In genomic region chr7:101868191-101868950, GRCh38 we compare ENCODE assay signal across 24 cellular contexts. TPM values are rescaled to one million over a fixed set of nuclear protein-coding genes. Genes with fewer than 3 reads are reported as not detected.
DNase-seq lines count a peak whose midpoint lies in the region; ATAC-seq and TF ChIP-seq lines count a peak whose summit lies in the region.
"Had no signal": no experiment of that assay in that cellular context is flagged by ENCODE, and none has a peak within 500 bp of the region (broad histone marks: within the 10 kb centered on the region; RNA-seq: fewer than 3 reads in every experiment).

No MANE protein-coding gene starts in this region.

- intact Hi-C loops in thyroid gland (cut with DNase I): no loop called here
- intact Hi-C loops in left ventricle myocardium superior (cut with micrococcal nuclease): no loop called here

- peak overlapping the region; percentile 90 for H3K27ac ChIP-seq in VCaP
- H3K27ac ChIP-seq in mesendoderm (ENCODE audit: low read depth, low read length): no peak overlapping the region
- peak overlapping the region in 2 of 3 donors; percentile 74 to 83 for H3K27ac ChIP-seq in thyroid gland
- H3K27ac ChIP-seq: heart left ventricle, HL-60, KMS-11, skin epidermis, upper lobe of right lung had no signal

- no peak overlapping the region for H2AK5ac ChIP-seq in mesendoderm (ENCODE audit: low read length)

- no peak overlapping the region for H3K4ac ChIP-seq in mesendoderm (ENCODE audit: low read depth, low read length)

- peaks cover 3% of the 10 kb centered on the region for H3K36me3 Mint-ChIP-seq in activated T-cell treated with anti-CD3 and anti-CD28 coated beads, Interleukin-2, amount 50 U/mL, for 24 hours (ENCODE audit: low read depth)
- H3K36me3 Mint-ChIP-seq in activated T-cell treated with anti-CD3 and anti-CD28 coated beads, Interleukin-2, amount 50 U/mL, for 72 hours (ENCODE audit: insufficient read depth in 2 of 2): no peaks in the 10 kb centered on the region
- no peaks in the 10 kb centered on the region for H3K36me3 Mint-ChIP-seq in activated naive CD8-positive, alpha-beta T cell treated with anti-CD3 and anti-CD28 coated beads for 36 hours

- no peak for DNase-seq in activated T-cell treated with anti-CD3 and anti-CD28 coated beads, Interleukin-2, amount 50 U/mL, for 24 hours
- no peak for DNase-seq in activated T-cell treated with anti-CD3 and anti-CD28 coated beads, Interleukin-2, amount 50 U/mL, for 72 hours
- DNase-seq in mesendoderm: no peak
- no peak for DNase-seq in thyroid gland
- no peak for DNase-seq in activated naive CD8-positive, alpha-beta T cell treated with anti-CD3 and anti-CD28 coated beads for 36 hours
- DNase-seq in NCI-H1092 treated with DMSO at 0.1 percent for 48 hours (lab: John Stamatoyannopoulos, UW): no peak
- DNase-seq in left ventricle myocardium superior: no peak
- DNase-seq: 8988T; activated CD4-positive, alpha-beta T cell treated with anti-CD3 and anti-CD28 coated beads, Interleukin-2, amount 50 U/mL, for 4 hours; activated naive CD4-positive, alpha-beta T cell treated with anti-CD3 and anti-CD28 coated beads, Interleukin-2, amount 50 U/mL, for 16 hours; heart left ventricle; naive thymus-derived CD4-positive, alpha-beta T cell; NCI-H1105 treated with DMSO at 0.1 percent for 48 hours; NCI-H524; Right ventricle myocardium superior; stomach; upper lobe of right lung had no signal

- H3K18ac ChIP-seq in mesendoderm (ENCODE audit: low read length): no peak overlapping the region

- no peak overlapping the region for H3K4me2 ChIP-seq in mesendoderm (ENCODE audit: low read length)
- H3K4me2 ChIP-seq: KMS-11 had no signal

- no peak overlapping the region for H3K9ac ChIP-seq in mesendoderm (ENCODE audit: low read length)
- H3K9ac ChIP-seq: KMS-11 had no signal

- no peak for ATAC-seq in activated T-cell treated with anti-CD3 and anti-CD28 coated beads, Interleukin-2, amount 50 U/mL, for 72 hours (replicated peaks in 1 of 2)
- ATAC-seq in left ventricle myocardium superior: no peak
- ATAC-seq: GM12878; naive thymus-derived CD4-positive, alpha-beta T cell had no signal

- H3K56ac ChIP-seq in mesendoderm (ENCODE audit: low read length): peak overlapping the region; percentile 15

- peaks cover 15% of the 10 kb centered on the region for H3K4me1 ChIP-seq in mesendoderm (ENCODE audit: control insufficient read depth, low read depth, low read length)
- peaks cover 37 to 66% of the 10 kb centered on the region in 2 donors for H3K4me1 ChIP-seq in thyroid gland

- H3K27me3 ChIP-seq in mesendoderm (ENCODE audit: insufficient read depth, low read length, poor library complexity) (no peaks in the 10 kb centered on the region), thyroid gland (no peaks in the 10 kb centered on the region)
- H3K27me3 ChIP-seq: heart left ventricle, stomach, upper lobe of right lung had no signal

- no peak overlapping the region for H4K8ac ChIP-seq in mesendoderm (ENCODE audit: low read depth, low read length)

- no peaks in the 10 kb centered on the region for H3K9me3 Mint-ChIP-seq in activated T-cell treated with anti-CD3 and anti-CD28 coated beads, Interleukin-2, amount 50 U/mL, for 24 hours
- H3K9me3 Mint-ChIP-seq in activated T-cell treated with anti-CD3 and anti-CD28 coated beads, Interleukin-2, amount 50 U/mL, for 72 hours: no peaks in the 10 kb centered on the region
- no peaks in the 10 kb centered on the region for H3K9me3 Mint-ChIP-seq in activated naive CD8-positive, alpha-beta T cell treated with anti-CD3 and anti-CD28 coated beads for 36 hours
- H3K9me3 Mint-ChIP-seq: naive thymus-derived CD4-positive, alpha-beta T cell; T-helper 1 cell treated with Interleukin-12 subunit alpha and Interleukin-12 subunit beta and Interleukin-4 antibody, amounts not matched to agents 30 μg/mL and 1 μg/mL, for 36 hours had no signal

- H3K27me3 Mint-ChIP-seq in activated T-cell treated with anti-CD3 and anti-CD28 coated beads, Interleukin-2, amount 50 U/mL, for 24 hours: no peaks in the 10 kb centered on the region
- no peaks in the 10 kb centered on the region for H3K27me3 Mint-ChIP-seq in activated T-cell treated with anti-CD3 and anti-CD28 coated beads, Interleukin-2, amount 50 U/mL, for 72 hours (ENCODE audit: low read depth)
- H3K27me3 Mint-ChIP-seq in activated naive CD8-positive, alpha-beta T cell treated with anti-CD3 and anti-CD28 coated beads for 36 hours: no peaks in the 10 kb centered on the region
- H3K27me3 Mint-ChIP-seq: B cell; naive thymus-derived CD4-positive, alpha-beta T cell had no signal

- H3K79me2 ChIP-seq in mesendoderm (ENCODE audit: control insufficient read depth, insufficient read depth, low read length): peaks cover 87% of the 10 kb centered on the region

- no peaks in the 10 kb centered on the region for H3K36me3 ChIP-seq in mesendoderm (ENCODE audit: control insufficient read depth, insufficient read depth, low read length)
- H3K36me3 ChIP-seq in thyroid gland: no peaks in the 10 kb centered on the region
- H3K36me3 ChIP-seq: stomach, upper lobe of right lung had no signal

- H3K4me3 ChIP-seq in mesendoderm (ENCODE audit: low read length) (no peak overlapping the region), thyroid gland (replicated peaks in 1 of 3) (no peak overlapping the region)
- H3K4me3 ChIP-seq: GM12878, heart left ventricle, skin epidermis, stomach, upper lobe of right lung had no signal

- no peak for TF ChIP-seq POLR2A in thyroid gland (IDR thresholded peaks at IDR 0.05)

- H4K5ac ChIP-seq in mesendoderm (ENCODE audit: low read length): no peak overlapping the region

- no CpG with 5 or more reads among the region's 11 CpGs for WGBS in mesendoderm (ENCODE audit: extremely low coverage, insufficient coverage, low lambda C conversion rate)
- whole genome bisulfite sequencing in thyroid gland, 2 donors: 69% methylated on average over 11 of the region's 11 CpGs

- H3K27ac Mint-ChIP-seq in activated T-cell treated with anti-CD3 and anti-CD28 coated beads, Interleukin-2, amount 50 U/mL, for 24 hours: peak overlapping the region; percentile 33
- no peak overlapping the region for H3K27ac Mint-ChIP-seq in activated T-cell treated with anti-CD3 and anti-CD28 coated beads, Interleukin-2, amount 50 U/mL, for 72 hours
- no peak overlapping the region for H3K27ac Mint-ChIP-seq in activated naive CD8-positive, alpha-beta T cell treated with anti-CD3 and anti-CD28 coated beads for 36 hours
- H3K27ac Mint-ChIP-seq: B cell; T-helper 1 cell treated with Interleukin-12 subunit alpha and Interleukin-12 subunit beta and Interleukin-4 antibody, amounts not matched to agents 30 μg/mL and 1 μg/mL, for 36 hours had no signal

- no peak overlapping the region for H2BK5ac ChIP-seq in mesendoderm (ENCODE audit: low read length)

- H3K79me1 ChIP-seq in mesendoderm (ENCODE audit: low read length): peaks cover 17% of the 10 kb centered on the region

- no peak for TF ChIP-seq CTCF in VCaP (conservative IDR thresholded peaks at IDR 0.05)
- TF ChIP-seq CTCF in thyroid gland (IDR thresholded peaks at IDR 0.05): no peak

- peaks cover 36% of the 10 kb centered on the region for H3K4me1 Mint-ChIP-seq in activated T-cell treated with anti-CD3 and anti-CD28 coated beads, Interleukin-2, amount 50 U/mL, for 24 hours (ENCODE audit: low read depth)
- peaks cover 27% of the 10 kb centered on the region for H3K4me1 Mint-ChIP-seq in activated T-cell treated with anti-CD3 and anti-CD28 coated beads, Interleukin-2, amount 50 U/mL, for 72 hours (ENCODE audit: low read depth)
- H3K4me1 Mint-ChIP-seq in activated naive CD8-positive, alpha-beta T cell treated with anti-CD3 and anti-CD28 coated beads for 36 hours: peaks cover 18% of the 10 kb centered on the region

- H3K9me3 ChIP-seq in thyroid gland: no peaks in the 10 kb centered on the region
- H3K9me3 ChIP-seq: heart left ventricle, stomach, upper lobe of right lung had no signal

- no peak overlapping the region for H2BK15ac ChIP-seq in mesendoderm (replicated peaks; ENCODE audit: low read depth)

- H2BK120ac ChIP-seq in mesendoderm (ENCODE audit: low read depth, low read length): no peak overlapping the region

- no peak overlapping the region for H3K4me3 Mint-ChIP-seq in activated T-cell treated with anti-CD3 and anti-CD28 coated beads, Interleukin-2, amount 50 U/mL, for 24 hours
- H3K4me3 Mint-ChIP-seq in activated T-cell treated with anti-CD3 and anti-CD28 coated beads, Interleukin-2, amount 50 U/mL, for 72 hours: no peak overlapping the region
- H3K4me3 Mint-ChIP-seq in activated naive CD8-positive, alpha-beta T cell treated with anti-CD3 and anti-CD28 coated beads for 36 hours: no peak overlapping the region
- H3K4me3 Mint-ChIP-seq: B cell; naive thymus-derived CD4-positive, alpha-beta T cell; T-helper 1 cell treated with Interleukin-12 subunit alpha and Interleukin-12 subunit beta and Interleukin-4 antibody, amounts not matched to agents 30 μg/mL and 1 μg/mL, for 36 hours had no signal

- H3K23ac ChIP-seq in mesendoderm (ENCODE audit: low read length): no peak overlapping the region

RNA-seq across cellular contexts. Expression of gene CUX1, which starts 50.9 kb away (rescaled TPM):
- 10 to 100 TPM; 24.7 to 26.2 TPM for total RNA-seq in activated T-cell treated with anti-CD3 and anti-CD28 coated beads, Interleukin-2, amount 50 U/mL, for 72 hours
- polyA plus RNA-seq in mesendoderm (2013, experiment 1 of 2): 35.0 TPM
- 35.9 TPM for polyA plus RNA-seq in mesendoderm (2013, experiment 2 of 2)
- total RNA-seq in thyroid gland (100 to 1,000 TPM in 3 of 4 donors, 10 to 100 TPM in 1; 93.8 to 156 (median 112) TPM), left ventricle myocardium superior (123 TPM)
- 10 to 100 TPM; 14.2 to 14.5 TPM for total RNA-seq in activated naive CD8-positive, alpha-beta T cell treated with anti-CD3 and anti-CD28 coated beads for 36 hours
